8 cellular contexts compared by ENCODE assay signal in genomic region chr4:155442267-155443105, GRCh38.
A peak's percentile ranks its signal among the peaks of the same experiment; 100 is the strongest.
DNase-seq lines count a peak whose midpoint lies in the region; ATAC-seq lines count a peak whose summit lies in the region.

No MANE protein-coding gene starts in this region.

- H4K5ac ChIP-seq in mesendoderm (ENCODE audit: low read length), result no peak overlapping the region

- no peak overlapping the region for H2AK5ac ChIP-seq in mesendoderm (ENCODE audit: low read length)

- no peak overlapping the region for H3K56ac ChIP-seq in mesendoderm (ENCODE audit: low read length)

- H3K4ac ChIP-seq in mesendoderm (ENCODE audit: low read depth, low read length), result no peak overlapping the region

- H3K4me1 ChIP-seq in endocrine pancreas (ENCODE audit: control insufficient read depth, insufficient read depth, low read length) (peaks cover 12% of the 10 kb centered on the region), mesendoderm (ENCODE audit: control insufficient read depth, low read depth, low read length) (no peaks in the 10 kb centered on the region)

- H3K4me3 ChIP-seq in endocrine pancreas (ENCODE audit: control insufficient read depth, insufficient read depth, low read length) (peak overlapping the region; percentile 47), mesendoderm (ENCODE audit: low read length) (no peak overlapping the region)

- no peak overlapping the region for H2BK15ac ChIP-seq in mesendoderm (replicated peaks; ENCODE audit: low read depth)

- H3K79me2 ChIP-seq in mesendoderm (ENCODE audit: control insufficient read depth, insufficient read depth, low read length), result no peaks in the 10 kb centered on the region

- no peak overlapping the region for H2BK120ac ChIP-seq in mesendoderm (ENCODE audit: low read depth, low read length)

- H3K36me3 ChIP-seq in endocrine pancreas (ENCODE audit: control insufficient read depth, insufficient read depth, low read length) (no peaks in the 10 kb centered on the region), mesendoderm (ENCODE audit: control insufficient read depth, insufficient read depth, low read length) (no peaks in the 10 kb centered on the region)

- no peak overlapping the region for H3K27ac ChIP-seq in mesendoderm (ENCODE audit: low read depth, low read length)

- no peak overlapping the region for H3K4me2 ChIP-seq in mesendoderm (ENCODE audit: low read length)

- peak; percentile 84 for ATAC-seq in GM18498 (IDR thresholded peaks at IDR 0.05; ENCODE audit: unreplicated experiment)
- ATAC-seq in HG03025 (IDR thresholded peaks at IDR 0.05; ENCODE audit: low FRiP score, unreplicated experiment), result peak; percentile 74

- no peaks in the 10 kb centered on the region for H3K27me3 ChIP-seq in endocrine pancreas (ENCODE audit: control insufficient read depth, insufficient read depth, low read length)
- no peaks in the 10 kb centered on the region for H3K27me3 ChIP-seq in mesendoderm (ENCODE audit: insufficient read depth, low read length, poor library complexity)

- H3K9ac ChIP-seq in endocrine pancreas (ENCODE audit: control insufficient read depth, insufficient read depth, low read length) (no peak overlapping the region), mesendoderm (ENCODE audit: low read length) (no peak overlapping the region)

- no peak overlapping the region for H3K18ac ChIP-seq in mesendoderm (ENCODE audit: low read length)

- DNase-seq in A172 (ENCODE audit: low spot score) (peak; percentile 60), NCI-H446 treated with DMSO at 0.1 percent for 48 hours (lab: John Stamatoyannopoulos, UW) (peak; percentile 45), mesendoderm (peak; percentile 71)
- DNase-seq in activated CD8-positive, alpha-beta memory T cell treated with anti-CD3 and anti-CD28 coated beads for 24 hours, result peak; percentile 83
- peak; percentile 25 for DNase-seq in stimulated activated CD8-positive, alpha-beta memory T cell treated with anti-CD3 and anti-CD28 coated beads, Interleukin-12 subunit alpha, Interleukin-12 subunit beta, amount 100 ng/mL, for 24 hours (ENCODE audit: extremely low read depth)

- H3K9me3 ChIP-seq in endocrine pancreas (ENCODE audit: control insufficient read depth, low read length), result no peaks in the 10 kb centered on the region

- no peaks in the 10 kb centered on the region for H3K79me1 ChIP-seq in mesendoderm (ENCODE audit: low read length)

- WGBS in mesendoderm (ENCODE audit: extremely low coverage, insufficient coverage, low lambda C conversion rate), result no CpG with 5 or more reads among the region's 10 CpGs

- no peak overlapping the region for H3K23ac ChIP-seq in mesendoderm (ENCODE audit: low read length)

- no peak overlapping the region for H2BK5ac ChIP-seq in mesendoderm (ENCODE audit: low read length)

- H4K8ac ChIP-seq in mesendoderm (ENCODE audit: low read depth, low read length), result no peak overlapping the region

Comparison
In these comparisons a context has a peak if more than half of its experiments do, and no peak if none do; other contexts are left out.
1. DNase-seq: peak in every context shown above with its lines; median percentile 83 in activated CD8-positive, alpha-beta memory T cell treated with anti-CD3 and anti-CD28 coated beads for 24 hours; 71 in mesendoderm; 60 in A172; 45 in NCI-H446 treated with DMSO at 0.1 percent for 48 hours; 25 in stimulated activated CD8-positive, alpha-beta memory T cell treated with anti-CD3 and anti-CD28 coated beads, Interleukin-12 subunit alpha, Interleukin-12 subunit beta, amount 100 ng/mL, for 24 hours.